Comparison of ENCODE assay signal across 8 cellular contexts in the genomic region with DNA sequence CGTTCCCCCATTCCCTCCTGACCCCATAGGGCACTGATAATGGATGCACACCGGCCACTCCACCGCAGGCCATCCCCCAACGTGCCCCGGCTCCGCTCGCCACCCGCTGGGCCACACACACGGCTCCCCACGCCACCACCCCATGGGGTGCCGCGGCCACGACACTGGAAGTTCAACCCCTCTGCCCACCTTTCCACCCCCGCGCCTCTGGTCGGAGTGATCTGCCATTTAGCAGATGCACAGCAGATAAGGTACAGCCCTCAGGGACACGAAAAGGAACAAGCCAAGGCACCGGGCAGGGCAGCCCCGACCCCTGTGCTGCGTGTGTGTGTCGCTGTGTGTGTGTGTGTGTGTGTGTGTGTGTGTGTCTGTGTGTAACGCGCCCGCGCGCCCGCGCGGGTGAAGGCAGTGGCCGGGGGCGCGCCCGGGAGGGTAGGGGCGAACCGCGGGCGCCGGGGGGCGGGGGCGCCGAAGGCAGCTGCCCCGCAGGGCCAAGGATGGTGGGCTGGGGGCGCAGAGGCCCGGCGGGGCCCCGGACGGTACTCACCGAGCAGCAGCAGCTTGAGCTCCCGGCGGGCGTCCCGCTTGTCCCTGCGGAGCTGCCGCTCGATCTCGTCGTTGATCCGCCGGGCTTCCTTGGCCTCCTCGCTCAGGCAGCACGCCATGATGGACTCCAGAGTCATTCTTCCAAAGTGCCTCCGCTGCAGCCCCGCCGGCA. TPM values are rescaled to one million over a fixed set of nuclear protein-coding genes. Genes with fewer than 3 reads are reported as not detected.
A peak's percentile ranks its signal among the peaks of the same experiment; 100 is the strongest.
DNase-seq lines count a peak whose midpoint lies in the region; ATAC-seq and TF ChIP-seq lines count a peak whose summit lies in the region.

No MANE protein-coding gene starts in this region.

- H3K4me1 Mint-ChIP-seq in activated T-helper 1 cell treated with anti-CD3 and anti-CD28 coated beads, Interleukin-12 subunit alpha, Interleukin-12 subunit beta, Interleukin-2, Interleukin-4 antibody, amounts not matched to agents 30 ng/mL and 10 ng/mL and 1 ng/mL, durations not matched to agents 14 hours and 24 hours and 36 hours (ENCODE audit: low read depth), result peaks cover 65% of the 10 kb centered on the region
- peaks cover 42 to 43% of the 10 kb centered on the region in 2 donors for H3K4me1 Mint-ChIP-seq in natural killer cell

- H3K79me2 ChIP-seq in GM23248 (ENCODE audit: insufficient read depth) (peaks cover 60% of the 10 kb centered on the region), fibroblast of lung (ENCODE audit: control insufficient read depth, insufficient read depth, low read length) (peaks cover 43% of the 10 kb centered on the region)

- peak overlapping the region; percentile 90 for H3K4me3 ChIP-seq in GM23248
- H3K4me3 ChIP-seq in fibroblast of lung (replicated peaks in 1 of 4; ENCODE audit: control extremely low read depth in 1 of 4, insufficient read depth in 1 of 4, low read depth in 3 of 4, low read length in 4 of 4), result peak overlapping the region; percentile 76 to 86 (median 80)
- H3K4me3 ChIP-seq in stomach, result peak overlapping the region; percentile 69 to 85 (median 80)

- no peaks in the 10 kb centered on the region for H4K20me1 ChIP-seq in GM23248 (ENCODE audit: insufficient read depth)
- H4K20me1 ChIP-seq in fibroblast of lung (ENCODE audit: control insufficient read depth, extremely low read depth, insufficient read depth, low read length), result no peaks in the 10 kb centered on the region

- intact Hi-C loops in activated T-helper 1 cell treated with anti-CD3 and anti-CD28 coated beads, Interleukin-12 subunit alpha, Interleukin-12 subunit beta, Interleukin-2, Interleukin-4 antibody, amounts not matched to agents 30 ng/mL and 10 ng/mL and 1 ng/mL, durations not matched to agents 14 hours and 24 hours and 36 hours (cut with micrococcal nuclease), result loop anchor here (1.0 to 10.0 kb wide), 8 partner anchors 52 to 1542 kb away; a partner anchor contains a TSS
- intact Hi-C loops in natural killer cell (cut with micrococcal nuclease) (loop anchor here (5.0 to 10.0 kb wide), 4 partner anchors 184 to 853 kb away; a partner anchor contains a TSS), stomach (cut with DNase I; ENCODE audit: low total_unique reads) (loop anchor here (10.0 kb wide), 1 partner anchor 56 kb away; no protein-coding TSS in a partner anchor)

- peak overlapping the region; percentile 93 for H3K9ac ChIP-seq in GM23248
- peak overlapping the region; percentile 65 for H3K9ac ChIP-seq in fibroblast of lung (ENCODE audit: insufficient read depth, low read length)

- in situ Hi-C loops in GM23248 (cut with MboI), result loop anchor here (10.0 kb wide), 1 partner anchor 586 kb away; no protein-coding TSS in a partner anchor

- H3K4me2 ChIP-seq in GM23248 (ENCODE audit: unreplicated experiment), result peak overlapping the region; percentile 86
- peak overlapping the region; percentile 80 for H3K4me2 ChIP-seq in fibroblast of lung (ENCODE audit: extremely low read depth, insufficient read depth, low read length)

- peaks cover 23% of the 10 kb centered on the region for H3F3A ChIP-seq in GM23248 (ENCODE audit: insufficient read depth)

- H3K36me3 ChIP-seq in GM23248 (ENCODE audit: low read depth), result no peaks in the 10 kb centered on the region
- H3K36me3 ChIP-seq in fibroblast of lung (ENCODE audit: control insufficient read depth, insufficient read depth, low read length), result no peaks in the 10 kb centered on the region
- no peaks in the 10 kb centered on the region for H3K36me3 ChIP-seq in stomach

- no peak for TF ChIP-seq EP300 in stomach (IDR thresholded peaks at IDR 0.05)

- 2 to 3% methylated on average over 30 to 37 of the region's 64 CpGs for WGBS in GM23248 (ENCODE audit: low coverage in 1 of 2, low lambda C conversion rate in 2 of 2, missing lambda C conversion rate in 2 of 2), 2 experiments
- WGBS in stomach, 5 donors, result 0 to 5% (median 0%) methylated on average over 24 to 64 of the region's 64 CpGs

- DNase-seq in GM23248 (peak; percentile 74), NCI-H82 (lab: John Stamatoyannopoulos, UW) (peak; percentile 48), fibroblast of lung (ENCODE audit: low read depth in 2 of 2) (peak; percentile 45 to 60), natural killer cell (peak; percentile 47), stomach (peak; percentile 55)
- DNase-seq in activated T-helper 1 cell treated with anti-CD3 and anti-CD28 coated beads, Interleukin-12 subunit alpha, Interleukin-12 subunit beta, Interleukin-2, Interleukin-4 antibody, amounts not matched to agents 30 ng/mL and 10 ng/mL and 1 ng/mL, durations not matched to agents 14 hours and 24 hours and 36 hours (ENCODE audit: low spot score), result peak; percentile 39

- TF ChIP-seq CTCF in fibroblast of lung (conservative IDR thresholded peaks at IDR 0.05 in 1 of 2, IDR thresholded peaks at IDR 0.05 in 1 of 2; ENCODE audit: low read depth in 1 of 2, low read length in 2 of 2) (no peak), natural killer cell (IDR thresholded peaks at IDR 0.05) (no peak), stomach (IDR thresholded peaks at IDR 0.05) (no peak)

- peak overlapping the region; percentile 97 for H3K27ac Mint-ChIP-seq in activated T-helper 1 cell treated with anti-CD3 and anti-CD28 coated beads, Interleukin-12 subunit alpha, Interleukin-12 subunit beta, Interleukin-2, Interleukin-4 antibody, amounts not matched to agents 30 ng/mL and 10 ng/mL and 1 ng/mL, durations not matched to agents 14 hours and 24 hours and 36 hours
- H3K27ac Mint-ChIP-seq in natural killer cell, result peak overlapping the region; percentile 90 to 92

- peak overlapping the region; percentile 97 for H3K4me3 Mint-ChIP-seq in activated T-helper 1 cell treated with anti-CD3 and anti-CD28 coated beads, Interleukin-12 subunit alpha, Interleukin-12 subunit beta, Interleukin-2, Interleukin-4 antibody, amounts not matched to agents 30 ng/mL and 10 ng/mL and 1 ng/mL, durations not matched to agents 14 hours and 24 hours and 36 hours
- H3K4me3 Mint-ChIP-seq in natural killer cell, result peak overlapping the region; percentile 91

- H2AFZ ChIP-seq in GM23248 (peak overlapping the region; percentile 55), fibroblast of lung (ENCODE audit: low read length) (peak overlapping the region; percentile 67)

- H3K4me1 ChIP-seq in GM23248 (ENCODE audit: insufficient read depth) (peaks cover 40% of the 10 kb centered on the region), fibroblast of lung (ENCODE audit: control insufficient read depth, extremely low read depth, insufficient read depth, low read length) (peaks cover 7% of the 10 kb centered on the region), stomach (peaks cover 39 to 74% (median 60%) of the 10 kb centered on the region in 4 donors)

- H3K36me3 Mint-ChIP-seq in activated T-helper 1 cell treated with anti-CD3 and anti-CD28 coated beads, Interleukin-12 subunit alpha, Interleukin-12 subunit beta, Interleukin-2, Interleukin-4 antibody, amounts not matched to agents 30 ng/mL and 10 ng/mL and 1 ng/mL, durations not matched to agents 14 hours and 24 hours and 36 hours (ENCODE audit: low read depth), result peaks cover 2% of the 10 kb centered on the region
- H3K36me3 Mint-ChIP-seq in natural killer cell, result no peaks in the 10 kb centered on the region

- no peak for TF ChIP-seq POLR2A in stomach (IDR thresholded peaks at IDR 0.05)

- H3K27me3 Mint-ChIP-seq in activated T-helper 1 cell treated with anti-CD3 and anti-CD28 coated beads, Interleukin-12 subunit alpha, Interleukin-12 subunit beta, Interleukin-2, Interleukin-4 antibody, amounts not matched to agents 30 ng/mL and 10 ng/mL and 1 ng/mL, durations not matched to agents 14 hours and 24 hours and 36 hours (ENCODE audit: insufficient read depth), result no peaks in the 10 kb centered on the region
- peaks cover 16 to 18% of the 10 kb centered on the region in 2 donors for H3K27me3 Mint-ChIP-seq in natural killer cell (ENCODE audit: low read depth in 2 of 2)

- no peaks in the 10 kb centered on the region for H3K9me3 ChIP-seq in GM23248 (ENCODE audit: low read depth)
- no peaks in the 10 kb centered on the region for H3K9me3 ChIP-seq in fibroblast of lung (ENCODE audit: control insufficient read depth, insufficient read depth, low read depth, low read length)
- no peaks in the 10 kb centered on the region for H3K9me3 ChIP-seq in stomach

- H3K9me3 Mint-ChIP-seq in activated T-helper 1 cell treated with anti-CD3 and anti-CD28 coated beads, Interleukin-12 subunit alpha, Interleukin-12 subunit beta, Interleukin-2, Interleukin-4 antibody, amounts not matched to agents 30 ng/mL and 10 ng/mL and 1 ng/mL, durations not matched to agents 14 hours and 24 hours and 36 hours, result no peaks in the 10 kb centered on the region
- H3K9me3 Mint-ChIP-seq in natural killer cell, result no peaks in the 10 kb centered on the region

- peak; percentile 22 to 52 (median 41) for ATAC-seq in natural killer cell
- no peak for ATAC-seq in GM21529 (IDR thresholded peaks at IDR 0.05; ENCODE audit: unreplicated experiment)
- ATAC-seq in HG02571 (IDR thresholded peaks at IDR 0.05; ENCODE audit: unreplicated experiment), result no peak

- peak overlapping the region; percentile 91 for H3K27ac ChIP-seq in GM23248
- peak overlapping the region; percentile 70 for H3K27ac ChIP-seq in fibroblast of lung (ENCODE audit: insufficient read depth, low read length)
- peak overlapping the region; percentile 91 to 100 (median 99) for H3K27ac ChIP-seq in stomach

- H3K9me2 ChIP-seq in GM23248 (ENCODE audit: insufficient read depth), result no peaks in the 10 kb centered on the region

- H3K27me3 ChIP-seq in GM23248 (replicated peaks; ENCODE audit: insufficient read depth) (no peaks in the 10 kb centered on the region), fibroblast of lung (ENCODE audit: control insufficient read depth, insufficient read depth, low read length) (no peaks in the 10 kb centered on the region), stomach (no peaks in the 10 kb centered on the region)

RNA-seq across cellular contexts. Expression of a gene that starts 0.9 kb away (rescaled TPM):
- 32.7 and 41.0 TPM in 2 replicates for total RNA-seq in GM23248 (2014; rRNA removed; shearing (Covaris generic))
- 11.1 and 11.5 TPM in 2 replicates for polyA plus RNA-seq in GM23248 (2016; fragmentation: Nextera tagmentation; extraction: Ambion mirVana)
- total RNA-seq in activated T-helper 1 cell treated with anti-CD3 and anti-CD28 coated beads, Interleukin-12 subunit alpha, Interleukin-12 subunit beta, Interleukin-2, Interleukin-4 antibody, amounts not matched to agents 30 ng/mL and 10 ng/mL and 1 ng/mL, durations not matched to agents 14 hours and 24 hours and 36 hours, result 26.8 and 27.0 TPM in 2 replicates
- total RNA-seq in fibroblast of lung, result 25.9 and 30.4 TPM in 2 replicates
- polyA plus RNA-seq in fibroblast of lung, result 63.8 and 74.3 TPM in 2 replicates
- polyA plus RNA-seq in fibroblast of lung (2012), result 23.8 and 28.1 TPM in 2 replicates
- polyA minus RNA-seq in fibroblast of lung (ENCODE audit: low replicate concordance), result 11.5 and 15.3 TPM in 2 replicates
- 10 to 100 TPM; 17.8 to 51.6 (median 24.5) TPM for total RNA-seq in natural killer cell
- 10 to 100 TPM; 38.2 to 75.3 (median 52.2) TPM for total RNA-seq in stomach
- polyA plus RNA-seq in stomach, result 10 to 100 TPM; 13.1 to 26.0 (median 15.5) TPM

Comparison
In these comparisons a context has a peak if more than half of its experiments do, and no peak if none do; other contexts are left out.
1. ATAC-seq: peak in natural killer cell (3 of 3); none in GM21529 (single experiment) and HG02571 (single experiment).
2. Peak in every context shown above with its lines, with median percentiles within 50 percentile points of each other: DNase-seq, H3K27ac ChIP-seq and H3K4me3 ChIP-seq.